10 cellular contexts compared by ENCODE assay signal in genomic region chr5:151086192-151086869, GRCh38. TPM values are rescaled to one million over a fixed set of nuclear protein-coding genes. Genes with fewer than 3 reads are reported as not detected.
DNase-seq lines count a peak whose midpoint lies in the region; ATAC-seq and TF ChIP-seq lines count a peak whose summit lies in the region.
"Had no signal": no experiment of that assay in that cellular context is flagged by ENCODE, and none has a peak within 500 bp of the region (broad histone marks: within the 10 kb centered on the region; RNA-seq: fewer than 3 reads in every experiment).

No MANE protein-coding gene starts in this region.

- no peak overlapping the region for H3K4me3 ChIP-seq in ascending aorta
- H3K4me3 ChIP-seq in muscle layer of duodenum (ENCODE audit: low read depth in 1 of 2, low read length in 2 of 2): no peak overlapping the region
- H3K4me3 ChIP-seq: lung had no signal

- no peak for DNase-seq in stimulated activated naive CD8-positive, alpha-beta T cell treated with anti-CD3 and anti-CD28 coated beads, Interleukin-15, Interleukin-2, amounts not matched to agents 100 U/mL and 50 U/mL, for 24 hours
- DNase-seq in ascending aorta (ENCODE audit: low spot score in 2 of 2): no peak
- DNase-seq in stimulated activated CD4-positive, alpha-beta T cell treated with anti-CD3 and anti-CD28 coated beads, Interleukin-4, amount 100 ng/mL, for 4 hours: no peak
- DNase-seq in NCI-H526 treated with DMSO at 0.1 percent for 48 hours (lab: John Stamatoyannopoulos, UW): no peak
- DNase-seq in stimulated activated naive CD4-positive, alpha-beta T cell treated with Interleukin-2 at 50 U/mL for 16 hours (lab: John Stamatoyannopoulos, UW): no peak

- peaks cover 5% of the 10 kb centered on the region for H3K36me3 Mint-ChIP-seq in stimulated activated naive CD8-positive, alpha-beta T cell treated with anti-CD3 and anti-CD28 coated beads, Interleukin-15, Interleukin-2, amounts not matched to agents 100 ng/mL and 50 ng/mL, for 24 hours (ENCODE audit: low read depth)

- intact Hi-C loops in ascending aorta (cut with DNase I): no loop called here

- H3K27ac Mint-ChIP-seq in stimulated activated naive CD8-positive, alpha-beta T cell treated with anti-CD3 and anti-CD28 coated beads, Interleukin-15, Interleukin-2, amounts not matched to agents 100 ng/mL and 50 ng/mL, for 24 hours: peak overlapping the region; percentile 77

- H3K27me3 ChIP-seq in ascending aorta (no peaks in the 10 kb centered on the region), muscle layer of duodenum (ENCODE audit: low read depth, low read length) (no peaks in the 10 kb centered on the region)

- no peaks in the 10 kb centered on the region for H3K9me3 Mint-ChIP-seq in stimulated activated naive CD8-positive, alpha-beta T cell treated with anti-CD3 and anti-CD28 coated beads, Interleukin-15, Interleukin-2, amounts not matched to agents 100 ng/mL and 50 ng/mL, for 24 hours

- no peak for TF ChIP-seq CTCF in ascending aorta (IDR thresholded peaks at IDR 0.05)

- H3K36me3 ChIP-seq in ascending aorta (no peaks in the 10 kb centered on the region), muscle layer of duodenum (ENCODE audit: control insufficient read depth in 1 of 2, insufficient read depth in 2 of 2, low read length in 2 of 2) (no peaks in the 10 kb centered on the region)

- peak overlapping the region; percentile 80 for H3K4me3 Mint-ChIP-seq in stimulated activated naive CD8-positive, alpha-beta T cell treated with anti-CD3 and anti-CD28 coated beads, Interleukin-15, Interleukin-2, amounts not matched to agents 100 ng/mL and 50 ng/mL, for 24 hours

- peaks cover 65% of the 10 kb centered on the region for H3K4me1 Mint-ChIP-seq in stimulated activated naive CD8-positive, alpha-beta T cell treated with anti-CD3 and anti-CD28 coated beads, Interleukin-15, Interleukin-2, amounts not matched to agents 100 ng/mL and 50 ng/mL, for 24 hours (ENCODE audit: low read depth)

- no peak for ATAC-seq in stimulated activated naive CD8-positive, alpha-beta T cell treated with anti-CD3 and anti-CD28 coated beads, Interleukin-15, Interleukin-2, amounts not matched to agents 100 U/mL and 50 U/mL, for 24 hours
- ATAC-seq in GM19351 (IDR thresholded peaks at IDR 0.05; ENCODE audit: unreplicated experiment): no peak

- H3K9me3 ChIP-seq in ascending aorta (no peaks in the 10 kb centered on the region), muscle layer of duodenum (ENCODE audit: control insufficient read depth in 1 of 2, low read length in 2 of 2) (no peaks in the 10 kb centered on the region)

- peaks cover 4% of the 10 kb centered on the region for H3K27me3 Mint-ChIP-seq in stimulated activated naive CD8-positive, alpha-beta T cell treated with anti-CD3 and anti-CD28 coated beads, Interleukin-15, Interleukin-2, amounts not matched to agents 100 ng/mL and 50 ng/mL, for 24 hours

- H3K4me1 ChIP-seq in ascending aorta (peaks cover 6 to 25% of the 10 kb centered on the region in 2 donors), muscle layer of duodenum (ENCODE audit: control insufficient read depth in 1 of 2, insufficient read depth in 2 of 2, low read length in 2 of 2) (peaks cover 4 to 28% of the 10 kb centered on the region in 2 donors)

- H3K27ac ChIP-seq in ascending aorta: peak overlapping the region; percentile 68 to 79
- H3K27ac ChIP-seq in muscle layer of duodenum (ENCODE audit: low read length): peak overlapping the region; percentile 88
- H3K27ac ChIP-seq: VCaP had no signal

RNA-seq across cellular contexts. Expression of gene TNIP1, which starts 5.5 kb away (rescaled TPM):
- total RNA-seq in ascending aorta: 54.6 TPM
